In genomic region chr3:159643406-159643805, GRCh38 we compare ENCODE assay signal across 28 cellular contexts.
"Had no signal": no experiment of that assay in that cellular context is flagged by ENCODE, and none has a peak within 500 bp of the region (broad histone marks: within the 10 kb centered on the region; RNA-seq: fewer than 3 reads in every experiment).

No MANE protein-coding gene starts in this region.

- H3K9me3 Mint-ChIP-seq: stimulated activated naive B cell treated with anti-CD40 and anti-IgM and Interleukin-4, amounts not matched to agents 10 μg/mL and 1 μg/mL and 100 μg/mL, for 72 hours; stimulated activated naive CD8-positive, alpha-beta T cell treated with anti-CD3 and anti-CD28 coated beads, Interleukin-15, Interleukin-2, amounts not matched to agents 100 ng/mL and 50 ng/mL, for 24 hours; type B pancreatic cell had no signal

- DNase-seq: stimulated activated CD4-positive, alpha-beta T cell treated with anti-CD3 and anti-CD28 coated beads, Interleukin-2, amount 100 ng/mL, for 48 hours; stimulated activated CD4-positive, alpha-beta T cell treated with anti-CD3 and anti-CD28 coated beads, Interleukin-4, amount 100 ng/mL, for 1 hour; stimulated activated CD4-positive, alpha-beta T cell treated with anti-CD3 and anti-CD28 coated beads, Interleukin-4, amount 100 ng/mL, for 24 hours; stimulated activated CD4-positive, alpha-beta T cell treated with anti-CD3 and anti-CD28 coated beads, Interleukin-4, amount 100 ng/mL, for 4 hours; stimulated activated CD8-positive, alpha-beta memory T cell treated with anti-CD3 and anti-CD28 coated beads, Interleukin-4, amount 100 ng/mL, for 48 hours; stimulated activated naive B cell treated with anti-CD40 and anti-IgM and Interleukin-4, amounts not matched to agents 10 μg/mL and 1 μg/mL and 100 μg/mL, for 72 hours; stimulated activated naive CD4-positive, alpha-beta T cell; stimulated activated naive CD4-positive, alpha-beta T cell treated with Interleukin-2 at 50 U/mL for 16 hours; stimulated activated naive CD8-positive, alpha-beta T cell treated with anti-CD3 and anti-CD28 coated beads, Interleukin-15, amount 100 ng/mL, for 72 hours; stimulated activated naive CD8-positive, alpha-beta T cell treated with anti-CD3 and anti-CD28 coated beads, Interleukin-15, Interleukin-2, amounts not matched to agents 100 U/mL and 50 U/mL, for 24 hours; stomach; substantia nigra; testis; thyroid gland; tibial artery; transverse colon; trophoblast cell; upper lobe of left lung; upper lobe of right lung; uterus had no signal

- ATAC-seq: stimulated activated effector memory CD8-positive, alpha-beta T cell treated with anti-CD3 and anti-CD28 coated beads, Interleukin-12 subunit alpha, Interleukin-12 subunit beta, amount 100 ng/mL, for 72 hours; stimulated activated memory B cell treated with anti-CD40 and anti-IgM and Interleukin-4, amounts not matched to agents 10 μg/mL and 1 μg/mL and 100 μg/mL, for 72 hours; stimulated activated naive B cell treated with anti-CD40 and anti-IgM and Interleukin-4, amounts not matched to agents 10 μg/mL and 1 μg/mL and 100 μg/mL, for 72 hours; stimulated activated naive CD8-positive, alpha-beta T cell treated with anti-CD3 and anti-CD28 coated beads, Interleukin-15, amount 100 ng/mL, for 72 hours; stimulated activated naive CD8-positive, alpha-beta T cell treated with anti-CD3 and anti-CD28 coated beads, Interleukin-15, Interleukin-2, amounts not matched to agents 100 U/mL and 50 U/mL, for 24 hours; upper lobe of right lung had no signal

- H3K4me3 Mint-ChIP-seq: stimulated activated effector memory CD8-positive, alpha-beta T cell treated with anti-CD3 and anti-CD28 coated beads, Interleukin-12 subunit alpha, Interleukin-12 subunit beta, amount 100 ng/mL, for 72 hours; stimulated activated memory B cell treated with anti-CD40 and anti-IgM and Interleukin-4, amounts not matched to agents 10 μg/mL and 1 μg/mL and 100 μg/mL, for 72 hours; stimulated activated naive B cell treated with anti-CD40 and anti-IgM and Interleukin-4, amounts not matched to agents 10 μg/mL and 1 μg/mL and 100 μg/mL, for 72 hours; stimulated activated naive CD8-positive, alpha-beta T cell treated with anti-CD3 and anti-CD28 coated beads, Interleukin-15, amount 100 ng/mL, for 72 hours; stimulated activated naive CD8-positive, alpha-beta T cell treated with anti-CD3 and anti-CD28 coated beads, Interleukin-15, Interleukin-2, amounts not matched to agents 100 ng/mL and 50 ng/mL, for 24 hours; type B pancreatic cell had no signal

- H3K27ac Mint-ChIP-seq: stimulated activated effector memory CD8-positive, alpha-beta T cell treated with anti-CD3 and anti-CD28 coated beads, Interleukin-12 subunit alpha, Interleukin-12 subunit beta, amount 100 ng/mL, for 72 hours; stimulated activated memory B cell treated with anti-CD40 and anti-IgM and Interleukin-4, amounts not matched to agents 10 μg/mL and 1 μg/mL and 100 μg/mL, for 72 hours; stimulated activated naive B cell treated with anti-CD40 and anti-IgM and Interleukin-4, amounts not matched to agents 10 μg/mL and 1 μg/mL and 100 μg/mL, for 72 hours; stimulated activated naive CD8-positive, alpha-beta T cell treated with anti-CD3 and anti-CD28 coated beads, Interleukin-15, amount 100 ng/mL, for 72 hours; stimulated activated naive CD8-positive, alpha-beta T cell treated with anti-CD3 and anti-CD28 coated beads, Interleukin-15, Interleukin-2, amounts not matched to agents 100 ng/mL and 50 ng/mL, for 24 hours; type B pancreatic cell had no signal

- H3K4me1 Mint-ChIP-seq: stimulated activated effector memory CD8-positive, alpha-beta T cell treated with anti-CD3 and anti-CD28 coated beads, Interleukin-12 subunit alpha, Interleukin-12 subunit beta, amount 100 ng/mL, for 72 hours; stimulated activated memory B cell treated with anti-CD40 and anti-IgM and Interleukin-4, amounts not matched to agents 10 μg/mL and 1 μg/mL and 100 μg/mL, for 72 hours; stimulated activated naive B cell treated with anti-CD40 and anti-IgM and Interleukin-4, amounts not matched to agents 10 μg/mL and 1 μg/mL and 100 μg/mL, for 72 hours; stimulated activated naive CD8-positive, alpha-beta T cell treated with anti-CD3 and anti-CD28 coated beads, Interleukin-15, amount 100 ng/mL, for 72 hours had no signal

- H3K36me3 Mint-ChIP-seq: stimulated activated effector memory CD8-positive, alpha-beta T cell treated with anti-CD3 and anti-CD28 coated beads, Interleukin-12 subunit alpha, Interleukin-12 subunit beta, amount 100 ng/mL, for 72 hours; stimulated activated memory B cell treated with anti-CD40 and anti-IgM and Interleukin-4, amounts not matched to agents 10 μg/mL and 1 μg/mL and 100 μg/mL, for 72 hours; stimulated activated naive B cell treated with anti-CD40 and anti-IgM and Interleukin-4, amounts not matched to agents 10 μg/mL and 1 μg/mL and 100 μg/mL, for 72 hours; type B pancreatic cell had no signal

- H3K27me3 Mint-ChIP-seq: stimulated activated memory B cell treated with anti-CD40 and anti-IgM and Interleukin-4, amounts not matched to agents 10 μg/mL and 1 μg/mL and 100 μg/mL, for 72 hours; stimulated activated naive B cell treated with anti-CD40 and anti-IgM and Interleukin-4, amounts not matched to agents 10 μg/mL and 1 μg/mL and 100 μg/mL, for 72 hours; stimulated activated naive CD8-positive, alpha-beta T cell treated with anti-CD3 and anti-CD28 coated beads, Interleukin-15, amount 100 ng/mL, for 72 hours; stimulated activated naive CD8-positive, alpha-beta T cell treated with anti-CD3 and anti-CD28 coated beads, Interleukin-15, Interleukin-2, amounts not matched to agents 100 ng/mL and 50 ng/mL, for 24 hours had no signal

- H3K4me3 ChIP-seq: stomach, suprapubic skin, testis, thoracic aorta, thyroid gland, tibial artery, tibial nerve, transverse colon, upper lobe of left lung, upper lobe of right lung, uterus, vagina had no signal
